ENCODE assay signal across 8 cellular contexts in genomic region chr22:18077639-18078328, GRCh38. TPM values are rescaled to one million over a fixed set of nuclear protein-coding genes. Genes with fewer than 3 reads are reported as not detected.
A peak's percentile ranks its signal among the peaks of the same experiment; 100 is the strongest.
DNase-seq lines count a peak whose midpoint lies in the region; ATAC-seq, FAIRE-seq and TF ChIP-seq lines count a peak whose summit lies in the region.

TSS of gene PEX26 (plus strand) at chr22:18077990. CDS start at chr22:18078377, 387 bp downstream.

- no peaks in the 10 kb centered on the region for H4K20me1 ChIP-seq in keratinocyte (ENCODE audit: control insufficient read depth, extremely low read depth, insufficient read depth, low read length)

- peak; percentile 90 for ATAC-seq in HG03196 (IDR thresholded peaks at IDR 0.05; ENCODE audit: unreplicated experiment)

- no peak for TF ChIP-seq CTCF in keratinocyte (optimal IDR thresholded peaks at IDR 0.05 in 1 of 3, IDR thresholded peaks at IDR 0.05 in 1 of 3, conservative IDR thresholded peaks at IDR 0.05 in 1 of 3; ENCODE audit: extremely low read depth in 1 of 3, insufficient read depth in 2 of 3, low read length in 3 of 3)

- H3K9ac ChIP-seq in keratinocyte (ENCODE audit: control insufficient read depth, extremely low read depth, insufficient read depth, low read length) = peak within 1 kb of the TSS; percentile 98

- H3K4me2 ChIP-seq in keratinocyte (ENCODE audit: control insufficient read depth, extremely low read depth, insufficient read depth, low read depth, low read length) = peak within 1 kb of the TSS; percentile 97

- FAIRE-seq in keratinocyte (lab: Jason Lieb, UNC) = peak; percentile 36

- no peaks in the 10 kb centered on the region for H3K27me3 ChIP-seq in keratinocyte (ENCODE audit: control insufficient read depth, extremely low read depth, insufficient read depth, low read length)

- in situ Hi-C loops in GM18951 (cut with MboI; ENCODE audit: low sequenced_read_pairs, unreplicated experiment) = no loop called here

- peak within 1 kb of the TSS; percentile 95 to 98 (median 96) for H3K4me3 ChIP-seq in keratinocyte (ENCODE audit: control insufficient read depth in 2 of 3, extremely low read depth in 1 of 3, insufficient read depth in 2 of 3, low read depth in 1 of 3, low read length in 3 of 3)

- peak within 1 kb of the TSS; percentile 95 for H3K27ac ChIP-seq in keratinocyte (ENCODE audit: control insufficient read depth, insufficient read depth, low read length)

- H3K4me1 ChIP-seq in keratinocyte (ENCODE audit: control insufficient read depth, extremely low read depth, insufficient read depth, low read length) = peaks cover 33% of the 10 kb centered on the region

- DNase-seq in AG08396 (ENCODE audit: low spot score) (peak; percentile 97), NCI-H446 treated with DMSO at 0.1 percent for 48 hours (lab: John Stamatoyannopoulos, UW) (peak; percentile 84), cerebellar nuclear complex (lab: John Stamatoyannopoulos, UW) (peak; percentile 62 to 77), keratinocyte (ENCODE audit: low read depth, low spot score) (no peak)
- peak; percentile 90 for DNase-seq in activated CD4-positive, CD25-positive, alpha-beta regulatory T cell treated with anti-CD3 and anti-CD28 coated beads, Interleukin-2, amount 50 U/mL, for 72 hours
- peak; percentile 86 to 87 for DNase-seq in stimulated activated CD4-positive, alpha-beta T cell treated with anti-CD3 and anti-CD28 coated beads, Interleukin-15, amount 100 ng/mL, for 1 hour (ENCODE audit: low read depth in 1 of 2, low spot score in 1 of 2)

- TF ChIP-seq POLR2A in GM18951 (IDR thresholded peaks at IDR 0.05; ENCODE audit: extremely low read depth, insufficient read depth, insufficient read length) = peak; percentile 71

- H2AFZ ChIP-seq in keratinocyte (ENCODE audit: control insufficient read depth, low read length) = peak within 1 kb of the TSS; percentile 98

- dilution Hi-C loops in keratinocyte (cut with MboI; ENCODE audit: extremely low pct_ligation_motif_present, low sequenced_read_pairs) = no loop called here

- peaks cover 7 to 9% of the 10 kb centered on the region in 2 experiments for H3K36me3 ChIP-seq in keratinocyte (ENCODE audit: control insufficient read depth in 2 of 2, extremely low read depth in 1 of 2, insufficient read depth in 2 of 2, low read length in 2 of 2)

- no peaks in the 10 kb centered on the region for H3K9me3 ChIP-seq in keratinocyte (ENCODE audit: control insufficient read depth, low read depth, low read length)

- H3K79me2 ChIP-seq in keratinocyte (ENCODE audit: control insufficient read depth, insufficient read depth, low read length) = peaks cover 54% of the 10 kb centered on the region

- no peaks in the 10 kb centered on the region for H3K9me1 ChIP-seq in keratinocyte (ENCODE audit: control insufficient read depth, extremely low read depth, insufficient read depth, low read length)

RNA-seq across cellular contexts. Expression of gene PEX26, which starts in this region (rescaled TPM):
- 20.8 to 25.7 TPM (median 23.0 TPM) in 3 replicates for polyA plus RNA-seq in keratinocyte
- 1.5 TPM for polyA plus RNA-seq in keratinocyte (2011; ENCODE audit: low read depth)
- 23.0 and 25.0 TPM in 2 replicates for polyA plus RNA-seq in keratinocyte (2011; cell fraction: cytosol; rRNA removed)
- 27.1 and 31.4 TPM in 2 replicates for polyA plus RNA-seq in keratinocyte (2011; cell fraction: nucleus; rRNA removed)
- 9.4 and 31.3 TPM in 2 replicates for polyA plus RNA-seq in keratinocyte (2012; ENCODE audit: low replicate concordance)
- 36.8 to 71.0 TPM (median 38.8 TPM) in 3 replicates for polyA minus RNA-seq in keratinocyte
- polyA minus RNA-seq in keratinocyte (2011; cell fraction: cytosol; rRNA and poly(A)+ RNA removed) = 22.3 TPM
- polyA minus RNA-seq in keratinocyte (2011; cell fraction: nucleus; rRNA and poly(A)+ RNA removed) = 13.1 and 20.6 TPM in 2 replicates
